Comparison of ENCODE assay signal across 8 cellular contexts in the genomic region with DNA sequence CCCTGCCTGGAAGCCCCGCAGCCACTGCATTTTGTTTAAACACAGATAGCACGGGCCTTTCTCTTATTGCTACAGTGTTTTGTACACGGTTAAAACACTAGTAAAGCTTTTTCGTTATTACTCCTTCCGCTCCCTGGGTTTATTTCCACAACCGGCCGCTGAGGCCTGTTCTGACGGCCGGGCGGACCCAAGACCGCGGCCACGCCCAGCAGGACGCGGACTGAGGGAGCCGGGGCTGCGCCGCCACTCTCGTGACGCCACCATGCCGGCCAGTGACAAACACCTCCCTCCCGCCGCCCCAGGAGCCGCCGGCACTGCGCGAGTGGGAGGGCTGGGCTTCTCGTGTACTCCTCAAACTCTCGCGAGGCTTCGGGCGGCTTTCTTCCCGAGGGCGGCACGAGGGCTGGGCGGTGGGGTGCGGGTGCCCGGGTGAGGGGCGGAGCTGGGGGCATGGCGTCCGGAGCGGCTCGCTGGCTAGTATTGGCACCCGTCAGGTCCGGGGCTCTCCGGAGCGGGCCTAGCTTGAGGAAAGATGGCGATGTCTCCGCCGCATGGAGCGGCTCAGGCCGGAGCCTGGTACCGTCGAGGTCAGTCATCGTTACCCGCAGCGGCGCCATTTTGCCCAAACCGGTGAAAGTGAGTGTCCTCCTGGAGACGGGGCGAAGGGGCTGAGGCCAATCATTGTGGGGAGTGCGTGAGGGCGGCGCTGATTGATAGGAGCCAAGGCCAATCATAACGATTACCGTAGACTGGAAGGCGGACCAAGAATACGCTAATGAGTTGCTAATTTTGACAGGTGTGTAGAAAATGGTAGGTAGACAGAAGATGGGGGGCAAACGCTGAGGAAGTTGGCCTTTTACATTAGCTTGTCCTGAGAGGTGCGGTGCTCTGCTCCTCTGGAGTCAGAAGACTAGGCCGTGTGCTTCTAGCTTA. TPM values are rescaled to one million over a fixed set of nuclear protein-coding genes. Genes with fewer than 3 reads are reported as not detected.
DNase-seq lines count a peak whose midpoint lies in the region; ATAC-seq and TF ChIP-seq lines count a peak whose summit lies in the region.

Gene SMDT1, plus strand, starts transcription at position 382 of the 933 bp plus-strand sequence. Its CDS starts 69 bp downstream, at position 451.

- H3K4me1 Mint-ChIP-seq in T-helper 2 cell treated with Interferon-gamma antibody and Interleukin-4, amounts not matched to agents 5 μg/mL and 100 μg/mL, for 36 hours (ENCODE audit: low read depth): peaks cover 28% of the 10 kb centered on the region

- ATAC-seq in GM18502 (IDR thresholded peaks at IDR 0.05; ENCODE audit: poor library complexity, unreplicated experiment): peak; percentile 79
- ATAC-seq in HG02970 (IDR thresholded peaks at IDR 0.05; ENCODE audit: low FRiP score, unreplicated experiment): peak; percentile 81
- ATAC-seq in right cardiac atrium: peak; percentile 94 to 97

- TF ChIP-seq CTCF in ascending aorta (IDR thresholded peaks at IDR 0.05) (no peak), uterus (IDR thresholded peaks at IDR 0.05) (peak in 1 of 4 experiments; percentile 29)

- H3K9me3 Mint-ChIP-seq in T-helper 2 cell treated with Interferon-gamma antibody and Interleukin-4, amounts not matched to agents 5 μg/mL and 100 μg/mL, for 36 hours: no peaks in the 10 kb centered on the region

- H3K4me1 ChIP-seq in ascending aorta (peaks cover 0 to 38% of the 10 kb centered on the region in 2 donors), right cardiac atrium (ENCODE audit: control insufficient read depth, insufficient read depth, low read length) (peaks cover 9% of the 10 kb centered on the region), uterus (peaks cover 11% of the 10 kb centered on the region in 2 donors)

- no peaks in the 10 kb centered on the region for H3K9me3 ChIP-seq in ascending aorta
- H3K9me3 ChIP-seq in right cardiac atrium (ENCODE audit: control insufficient read depth, low read length): no peaks in the 10 kb centered on the region
- no peaks in the 10 kb centered on the region for H3K9me3 ChIP-seq in uterus

- peaks cover 20 to 31% of the 10 kb centered on the region in 2 donors for H3K36me3 ChIP-seq in ascending aorta
- H3K36me3 ChIP-seq in uterus: no peaks in the 10 kb centered on the region

- peaks cover 25% of the 10 kb centered on the region for H3K36me3 Mint-ChIP-seq in T-helper 2 cell treated with Interferon-gamma antibody and Interleukin-4, amounts not matched to agents 5 μg/mL and 100 μg/mL, for 36 hours (ENCODE audit: low read depth)

- H3K4me3 ChIP-seq in ascending aorta: peak within 1 kb of the TSS; percentile 67 to 72
- peak within 1 kb of the TSS; percentile 72 for H3K4me3 ChIP-seq in right cardiac atrium (ENCODE audit: low read length)
- peak within 1 kb of the TSS; percentile 72 for H3K4me3 ChIP-seq in uterus

- peak within 1 kb of the TSS; percentile 96 for H3K27ac Mint-ChIP-seq in T-helper 2 cell treated with Interferon-gamma antibody and Interleukin-4, amounts not matched to agents 5 μg/mL and 100 μg/mL, for 36 hours

- peak within 1 kb of the TSS; percentile 98 for H3K4me3 Mint-ChIP-seq in T-helper 2 cell treated with Interferon-gamma antibody and Interleukin-4, amounts not matched to agents 5 μg/mL and 100 μg/mL, for 36 hours

- H3K27ac ChIP-seq in ascending aorta (peak within 1 kb of the TSS; percentile 95 to 96), right cardiac atrium (ENCODE audit: low read length) (peak within 1 kb of the TSS; percentile 99), uterus (peak within 1 kb of the TSS; percentile 98 to 99)

- H3K27me3 Mint-ChIP-seq in T-helper 2 cell treated with Interferon-gamma antibody and Interleukin-4, amounts not matched to agents 5 μg/mL and 100 μg/mL, for 36 hours (ENCODE audit: low read depth): no peaks in the 10 kb centered on the region

- DNase-seq in NCI-H1930 (lab: John Stamatoyannopoulos, UW) (peak; percentile 97 to 99), ascending aorta (ENCODE audit: low spot score in 2 of 2) (peak; percentile 92 to 100), right cardiac atrium (peak; percentile 100), pulmonary artery endothelial cell (ENCODE audit: low read depth, low spot score) (peak; percentile 95), uterus (peak; percentile 98 to 99)
- DNase-seq in T-helper 2 cell treated with Interferon-gamma antibody and Interleukin-4, amounts not matched to agents 5 μg/mL and 100 μg/mL, for 36 hours (ENCODE audit: low spot score): peak; percentile 98

- intact Hi-C loops in ascending aorta (cut with DNase I): loop anchor here (1.0 to 10.0 kb wide), 6 partner anchors 9 to 1105 kb away; partner anchors contain the start of genes NAGA, NDUFA6, SREBF2 and TTLL12
- intact Hi-C loops in right cardiac atrium (cut with DNase I): loop anchor here in 1 of 4 donors (10.0 kb wide), 1 partner anchor 365 kb away; no protein-coding TSS in a partner anchor
- intact Hi-C loops in uterus (cut with DNase I; ENCODE audit: low total_unique reads): no loop called here

- H3K27me3 ChIP-seq in ascending aorta (no peaks in the 10 kb centered on the region), right cardiac atrium (ENCODE audit: control insufficient read depth, insufficient read depth) (no peaks in the 10 kb centered on the region), uterus (no peaks in the 10 kb centered on the region)

- TF ChIP-seq POLR2A in uterus (IDR thresholded peaks at IDR 0.05): peak; percentile 95

- under 1% methylated on average over 71 of the region's 71 CpGs for WGBS in right cardiac atrium

RNA-seq across cellular contexts. Expression of gene SMDT1, which starts in this region (rescaled TPM):
- total RNA-seq in ascending aorta (1.3 TPM), right cardiac atrium (100 to 1,000 TPM; 124 to 190 (median 153) TPM), pulmonary artery endothelial cell (10.8 and 14.5 TPM in 2 replicates), uterus (10 to 100 TPM in 3 of 4 donors, 1 to 10 TPM in 1; 8.3 to 98.0 (median 33.2) TPM)
- 188 TPM for polyA plus RNA-seq in right cardiac atrium

Comparison
In these comparisons a context has a peak if more than half of its experiments do, and no peak if none do; other contexts are left out.
1. Peak in every context shown above with its lines: DNase-seq, ATAC-seq, H3K4me3 ChIP-seq and H3K27ac ChIP-seq.